In genomic region chr4:98633159-98633558, GRCh38 we compare ENCODE assay signal across 31 cellular contexts.
"Had no signal": no experiment of that assay in that cellular context is flagged by ENCODE, and none has a peak within 500 bp of the region (broad histone marks: within the 10 kb centered on the region; RNA-seq: fewer than 3 reads in every experiment).

No MANE protein-coding gene starts in this region.

- H3K9me3 ChIP-seq: adrenal gland, body of pancreas, breast epithelium had no signal

- H3K4me3 ChIP-seq: adrenal gland, body of pancreas, breast epithelium had no signal

- H3K4me1 ChIP-seq: adrenal gland, breast epithelium had no signal

- ATAC-seq: activated CD8-positive, alpha-beta memory T cell treated with anti-CD3 and anti-CD28 coated beads, Interleukin-2, amount 10 ng/mL, durations not matched to agents 7 days and 5 days; activated CD8-positive, alpha-beta T cell treated with anti-CD3 and anti-CD28 coated beads, Interleukin-2, amount 10 ng/mL, durations not matched to agents 7 days and 5 days; activated naive CD4-positive, alpha-beta T cell treated with anti-CD3 and anti-CD28 coated beads, Interleukin-2, amount 50 U/mL, for 72 hours; activated T-cell treated with anti-CD3 and anti-CD28 coated beads, Interleukin-2, amount 50 U/mL, for 4 hours; activated T-cell treated with anti-CD3 and anti-CD28 coated beads, Interleukin-2, amount 50 U/mL, for 72 hours; activated T-helper 17 cell treated with anti-CD3 and anti-CD28 coated beads, Interleukin-2, amount 50 U/mL, for 72 hours; body of pancreas had no signal

- H3K36me3 ChIP-seq: adrenal gland, brain microvascular endothelial cell, breast epithelium had no signal

- H3K27me3 ChIP-seq: adrenal gland, body of pancreas, brain microvascular endothelial cell, breast epithelium had no signal

- DNase-seq: activated B cell treated with CpG ODN at 0.5 μM for 24 hours; activated CD4-positive, alpha-beta memory T cell treated with anti-CD3 and anti-CD28 coated beads, Interleukin-2, amount 10 ng/mL, durations not matched to agents 7 days and 5 days; activated CD4-positive, alpha-beta T cell treated with anti-CD3 and anti-CD28 coated beads for 4 hours; activated CD4-positive, alpha-beta T cell treated with anti-CD3 and anti-CD28 coated beads, Interleukin-2, amount 10 ng/mL, durations not matched to agents 24 days and 14 days; activated CD4-positive, alpha-beta T cell treated with anti-CD3 and anti-CD28 coated beads, Interleukin-2, amount 50 U/mL, for 48 hours; activated CD4-positive, CD25-positive, alpha-beta regulatory T cell treated with anti-CD3 and anti-CD28 coated beads, Interleukin-2, amount 50 U/mL, for 72 hours; activated CD8-positive, alpha-beta memory T cell treated with anti-CD3 and anti-CD28 coated beads for 24 hours; activated CD8-positive, alpha-beta memory T cell treated with anti-CD3 and anti-CD28 coated beads, Interleukin-2, amount 10 ng/mL, durations not matched to agents 7 days and 5 days; activated CD8-positive, alpha-beta memory T cell treated with anti-CD3 and anti-CD28 coated beads, Interleukin-2, amount 50 U/mL, for 48 hours; activated CD8-positive, alpha-beta T cell treated with anti-CD3 and anti-CD28 coated beads, Interleukin-2, amount 10 ng/mL, durations not matched to agents 7 days and 5 days; activated effector memory CD4-positive, alpha-beta T cell treated with anti-CD3 and anti-CD28 coated beads, Interleukin-2, amount 50 U/mL, for 16 hours; activated gamma-delta T cell treated with Interleukin-2 at 50 U/mL for 16 hours; activated naive CD4-positive, alpha-beta T cell; activated naive CD4-positive, alpha-beta T cell treated with anti-CD3 and anti-CD28 coated beads for 36 hours; activated naive CD4-positive, alpha-beta T cell treated with anti-CD3 and anti-CD28 coated beads, Interleukin-2, amount 50 U/mL, for 16 hours; activated naive CD8-positive, alpha-beta T cell treated with anti-CD3 and anti-CD28 coated beads for 36 hours; activated T-cell treated with anti-CD3 and anti-CD28 coated beads, Interleukin-2, amount 50 U/mL, for 4 hours; activated T-cell treated with anti-CD3 and anti-CD28 coated beads, Interleukin-2, amount 50 U/mL, for 72 hours; adrenal gland; amniotic stem cell; aorta; body of pancreas; brain microvascular endothelial cell; cerebellar nuclear complex; T-helper 1 cell; T-helper 2 cell; T-helper 9 cell had no signal

- H3K27ac ChIP-seq: adrenal gland, body of pancreas, brain microvascular endothelial cell, breast epithelium, VCaP had no signal
